1 cellular context compared by ENCODE assay signal in genomic region chr18:35191252-35192025, GRCh38.
A peak's percentile ranks its signal among the peaks of the same experiment; 100 is the strongest.
TF ChIP-seq lines count a peak whose summit lies in the region.

No MANE protein-coding gene starts in this region.

TF ChIP-seq in K562, 482 proteins besides CTCF, POLR2A, EP300 and RAD21:
- TF ChIP-seq SPI1 (IDR thresholded peaks at IDR 0.05; ENCODE audit: borderline replicate concordance, low read depth, low read length) = peak; percentile 48; the same call in 1 of the 2 replicates
- no peak for TF ChIP-seq IFI16 (CRISPR knock-in tag; IDR thresholded peaks at IDR 0.05)
- no peak for TF ChIP-seq RFX7 (CRISPR knock-in tag; IDR thresholded peaks at IDR 0.05)
- peak; percentile 93 for TF ChIP-seq ZKSCAN1 (IDR thresholded peaks at IDR 0.05; ENCODE audit: low read depth, low read length)
- TF ChIP-seq ZNF639 (CRISPR knock-in tag; conservative IDR thresholded peaks at IDR 0.05 in 1 of 2, IDR thresholded peaks at IDR 0.05 in 1 of 2) = no peak
- peak; percentile 35; the same call in 1 of the 2 replicates for TF ChIP-seq C11orf30 (IDR thresholded peaks at IDR 0.05; ENCODE audit: low read depth)
- TF ChIP-seq ZSCAN29 (IDR thresholded peaks at IDR 0.05) = no peak
- TF ChIP-seq, protein P1, sequence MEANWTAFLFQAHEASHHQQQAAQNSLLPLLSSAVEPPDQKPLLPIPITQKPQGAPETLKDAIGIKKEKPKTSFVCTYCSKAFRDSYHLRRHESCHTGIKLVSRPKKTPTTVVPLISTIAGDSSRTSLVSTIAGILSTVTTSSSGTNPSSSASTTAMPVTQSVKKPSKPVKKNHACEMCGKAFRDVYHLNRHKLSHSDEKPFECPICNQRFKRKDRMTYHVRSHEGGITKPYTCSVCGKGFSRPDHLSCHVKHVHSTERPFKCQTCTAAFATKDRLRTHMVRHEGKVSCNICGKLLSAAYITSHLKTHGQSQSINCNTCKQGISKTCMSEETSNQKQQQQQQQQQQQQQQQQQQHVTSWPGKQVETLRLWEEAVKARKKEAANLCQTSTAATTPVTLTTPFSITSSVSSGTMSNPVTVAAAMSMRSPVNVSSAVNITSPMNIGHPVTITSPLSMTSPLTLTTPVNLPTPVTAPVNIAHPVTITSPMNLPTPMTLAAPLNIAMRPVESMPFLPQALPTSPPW (CRISPR knock-in tag; IDR thresholded peaks at IDR 0.05) = no peak
- no peak for TF ChIP-seq HOMEZ (CRISPR knock-in tag; IDR thresholded peaks at IDR 0.05)
- TF ChIP-seq ZNF316 (IDR thresholded peaks at IDR 0.05) = peak; percentile 60
- TF ChIP-seq ZNF384 (IDR thresholded peaks at IDR 0.05; ENCODE audit: low read depth, low read length) = no peak
TF ChIP-seq in K562: peak in this region for 4.
